In the genomic region with DNA sequence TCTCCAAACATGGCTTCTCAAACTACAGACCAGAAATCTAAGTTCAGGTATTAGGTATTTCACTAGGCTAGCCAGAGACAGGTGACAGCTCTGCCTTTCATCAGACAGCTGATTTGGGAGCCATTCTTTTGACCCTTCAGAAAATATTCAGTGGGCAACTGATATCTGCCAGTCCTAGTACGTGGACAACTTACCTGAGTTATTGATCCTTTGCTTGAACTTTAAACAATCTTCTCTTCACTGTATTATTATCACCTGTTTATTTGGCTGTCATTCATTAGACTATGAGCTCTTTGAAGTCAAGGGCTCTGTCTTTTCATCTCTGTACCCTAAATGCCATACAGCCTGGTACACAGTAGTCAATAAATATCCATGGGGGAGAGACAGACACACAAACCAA, we compare ENCODE assay signal across 34 cellular contexts.
"Had no signal": no experiment of that assay in that cellular context is flagged by ENCODE, and none has a peak within 500 bp of the region (broad histone marks: within the 10 kb centered on the region; RNA-seq: fewer than 3 reads in every experiment).

No MANE protein-coding gene starts in this region.

- H3K4me3 ChIP-seq: MG63 had no signal

- H3K9me3 ChIP-seq: MG63 had no signal

- DNase-seq: Karpas-422, Kasumi-1, MG63, MM.1S, MV-4-11, NCI-H1048, NCI-H1092, NCI-H1092 treated with DMSO at 0.1 percent for 48 hours, NCI-H1105, NCI-H1105 treated with DMSO at 0.1 percent for 48 hours, NCI-H1417, NCI-H1417 treated with DMSO at 0.1 percent for 48 hours, NCI-H1436, NCI-H1436 treated with DMSO at 0.1 percent for 48 hours, NCI-H146, NCI-H1694, NCI-H1694 treated with DMSO at 0.1 percent for 48 hours, NCI-H187, NCI-H187 treated with DMSO at 0.1 percent for 48 hours, NCI-H1930, NCI-H2029, NCI-H2029 treated with DMSO at 0.1 percent for 48 hours, NCI-H2081, NCI-H2081 treated with DMSO at 0.1 percent for 48 hours, NCI-H2107, NCI-H2171, NCI-H2171 treated with DMSO at 0.1 percent for 48 hours, NCI-H2227 treated with DMSO at 0.1 percent for 48 hours, NCI-H226, NCI-H345, NCI-H446, NCI-H446 treated with DMSO at 0.1 percent for 48 hours, NCI-H510A, NCI-H510A treated with DMSO at 0.1 percent for 48 hours had no signal

- H3K27me3 ChIP-seq: MG63 had no signal
